ENCODE assay signal across 8 cellular contexts in the genomic region with DNA sequence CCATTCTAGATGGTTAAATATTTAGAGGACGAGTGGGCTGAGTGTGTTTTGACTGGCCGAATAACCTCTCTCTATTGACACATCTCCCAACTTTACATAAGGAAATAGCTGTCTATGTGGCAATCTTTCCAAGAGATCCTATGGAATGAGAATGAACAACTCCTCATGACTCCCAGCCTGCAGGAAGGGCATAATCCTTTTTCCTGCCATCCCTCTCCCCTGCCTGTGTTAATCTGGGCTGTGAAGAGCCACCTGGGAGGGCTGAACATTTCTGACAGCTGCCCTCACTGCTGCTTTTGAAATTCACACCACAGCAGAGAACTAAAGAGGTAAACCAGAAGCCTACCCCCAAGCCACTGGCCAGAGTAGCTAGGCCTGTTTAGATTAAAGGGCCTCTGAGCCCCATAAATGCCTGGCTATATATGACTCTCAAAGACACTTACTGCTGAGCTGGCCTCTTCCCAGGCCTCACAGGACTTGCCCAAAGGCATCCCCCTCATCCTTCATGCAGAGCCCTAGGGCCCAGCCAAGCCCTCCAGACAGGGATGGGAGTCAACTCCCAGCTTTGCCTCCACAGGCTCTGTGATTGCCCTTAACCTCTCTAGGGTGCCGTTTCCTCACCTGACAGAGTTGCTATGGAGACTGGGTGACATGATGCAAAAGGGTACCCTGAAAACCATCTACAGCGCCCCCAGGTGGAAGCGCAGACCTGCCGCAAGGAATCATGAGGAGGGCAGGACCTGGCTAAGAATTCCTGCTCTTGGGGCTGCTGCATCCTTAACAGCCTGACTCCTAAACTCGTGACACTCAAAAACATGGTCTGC. TPM values are rescaled to one million over a fixed set of nuclear protein-coding genes. Genes with fewer than 3 reads are reported as not detected.
DNase-seq lines count a peak whose midpoint lies in the region; TF ChIP-seq lines count a peak whose summit lies in the region.

No MANE protein-coding gene starts in this region.

- peaks cover 15% of the 10 kb centered on the region for H3K4me1 ChIP-seq in OCI-LY7 (ENCODE audit: insufficient read depth, low read length, poor library complexity, severe bottlenecking)

- no peaks in the 10 kb centered on the region for H3K9me2 ChIP-seq in OCI-LY7 (ENCODE audit: insufficient read depth, low read length)

- H3K36me3 Mint-ChIP-seq in type B pancreatic cell = peaks cover 19% of the 10 kb centered on the region

- H3K27ac Mint-ChIP-seq in type B pancreatic cell = peak overlapping the region; percentile 70

- no peak overlapping the region for H3K27ac ChIP-seq in OCI-LY7 (ENCODE audit: low read depth, low read length, poor library complexity, severe bottlenecking)

- peaks cover 34% of the 10 kb centered on the region for H3K36me3 ChIP-seq in OCI-LY7 (ENCODE audit: insufficient read depth, low read length)

- H2AFZ ChIP-seq in OCI-LY7 (ENCODE audit: low read length) = no peak overlapping the region

- intact Hi-C loops in OCI-LY7 (cut with micrococcal nuclease; ENCODE audit: unreplicated experiment) = loop anchor here (2.0 to 5.0 kb wide), 2 partner anchors 13 to 296 kb away; no protein-coding TSS in a partner anchor

- no peaks in the 10 kb centered on the region for H3K9me3 ChIP-seq in OCI-LY7 (ENCODE audit: low read length)

- H3K27me3 Mint-ChIP-seq in type B pancreatic cell = no peaks in the 10 kb centered on the region

- TF ChIP-seq CTCF in OCI-LY7 (conservative IDR thresholded peaks at IDR 0.05; ENCODE audit: low read length) (peak; percentile 64), type B pancreatic cell (conservative IDR thresholded peaks at IDR 0.05) (peak; percentile 36)

- H3K4me1 Mint-ChIP-seq in type B pancreatic cell (ENCODE audit: unreplicated experiment) = peaks cover 24% of the 10 kb centered on the region

- no peak overlapping the region for H3K4me3 ChIP-seq in OCI-LY7 (ENCODE audit: low read depth, low read length, poor library complexity, severe bottlenecking)

- no peaks in the 10 kb centered on the region for H3K79me2 ChIP-seq in OCI-LY7 (ENCODE audit: insufficient read depth, low read depth, low read length)

- no peak overlapping the region for H3K4me3 Mint-ChIP-seq in type B pancreatic cell

- POLR2A ChIA-PET in OCI-LY7 (lab: Charles Lee) = no interaction called here

- no peak overlapping the region for H3K4me2 ChIP-seq in OCI-LY7 (ENCODE audit: low read length)

- H3K9me3 Mint-ChIP-seq in type B pancreatic cell = no peaks in the 10 kb centered on the region

- no peaks in the 10 kb centered on the region for H4K20me1 ChIP-seq in OCI-LY7 (ENCODE audit: insufficient read depth, low read length)

- BruUV-seq in OCI-LY7 (replicated peaks; lab: Mats Ljungman, UMichigan) = no TSS peak

- DNase-seq in stimulated activated CD4-positive, alpha-beta T cell treated with anti-CD3 and anti-CD28 coated beads, Interleukin-2, amount 100 ng/mL, for 24 hours = peak; percentile 32
- no peak for DNase-seq in stimulated activated CD4-positive, alpha-beta T cell treated with anti-CD3 and anti-CD28 coated beads, Interleukin-4, amount 100 ng/mL, for 4 hours
- DNase-seq in OCI-LY7 (ENCODE audit: low spot score) (no peak), hepatic stellate cell (ENCODE audit: low spot score) (peak; percentile 44), type B pancreatic cell (ENCODE audit: extremely low spot score, unreplicated experiment) (peak; percentile 45), inferior parietal cortex (ENCODE audit: extremely low spot score) (no peak), amniotic stem cell (lab: John Stamatoyannopoulos, UW) (no peak)
- no peak for DNase-seq in NK-92 treated with Interleukin-12 subunit alpha and Interleukin-12 subunit beta, amount 100 ng/mL, for 24 hours (lab: John Stamatoyannopoulos, UW)

- CTCF ChIA-PET in OCI-LY7 (lab: Charles Lee; ENCODE audit: unreplicated experiment) = no interaction called here

RNA-seq across cellular contexts. Expression of a gene that starts 42.0 kb away (rescaled TPM):
- total RNA-seq in OCI-LY7 (2014; rRNA removed; shearing (Covaris generic)) = 12.6 and 14.9 TPM in 2 replicates
- total RNA-seq in OCI-LY7 (2022) (30.3 and 36.2 TPM in 2 replicates), type B pancreatic cell (ENCODE audit: low replicate concordance) (20.7 and 21.3 TPM in 2 replicates)

Comparison
In these comparisons a context has a peak if more than half of its experiments do, and no peak if none do; other contexts are left out.
1. DNase-seq: peak in stimulated activated CD4-positive, alpha-beta T cell treated with anti-CD3 and anti-CD28 coated beads, Interleukin-2, amount 100 ng/mL, for 24 hours (2 of 2), hepatic stellate cell (single experiment) and type B pancreatic cell (single experiment); none in stimulated activated CD4-positive, alpha-beta T cell treated with anti-CD3 and anti-CD28 coated beads, Interleukin-4, amount 100 ng/mL, for 4 hours (0 of 2), OCI-LY7 (single experiment), inferior parietal cortex (single experiment), amniotic stem cell (single experiment) and NK-92 treated with Interleukin-12 subunit alpha and Interleukin-12 subunit beta, amount 100 ng/mL, for 24 hours (single experiment).